In genomic region chr14:69711471-69712216, GRCh38 we compare ENCODE assay signal across 10 cellular contexts. TPM values are rescaled to one million over a fixed set of nuclear protein-coding genes. Genes with fewer than 3 reads are reported as not detected.
DNase-seq lines count a peak whose midpoint lies in the region; ATAC-seq and TF ChIP-seq lines count a peak whose summit lies in the region.
"Had no signal": no experiment of that assay in that cellular context is flagged by ENCODE, and none has a peak within 500 bp of the region (broad histone marks: within the 10 kb centered on the region; RNA-seq: fewer than 3 reads in every experiment).

No MANE protein-coding gene starts in this region.

- no peaks in the 10 kb centered on the region for H3K9me3 Mint-ChIP-seq in natural killer cell treated with Interleukin-12 subunit alpha and Interleukin-12 subunit beta and Interleukin-15 and Interleukin-18, amount 100 ng/mL, for 72 hours

- BruUV-seq in A673 (replicated peaks; lab: Mats Ljungman, UMichigan): no TSS peak

- no peak for TF ChIP-seq CTCF in A673 (conservative IDR thresholded peaks at IDR 0.05; ENCODE audit: low read depth, low read length)

- peaks cover 47% of the 10 kb centered on the region for H3K4me1 ChIP-seq in A673 (ENCODE audit: insufficient read depth, low read length, poor library complexity, severe bottlenecking)

- POLR2A ChIA-PET in A673 (lab: Charles Lee; ENCODE audit: low non-redundant PET): no interaction called here

- H3K27me3 Mint-ChIP-seq in natural killer cell treated with Interleukin-12 subunit alpha and Interleukin-12 subunit beta and Interleukin-15 and Interleukin-18, amount 100 ng/mL, for 72 hours: no peaks in the 10 kb centered on the region

- peaks cover 20% of the 10 kb centered on the region for H3K36me3 Mint-ChIP-seq in natural killer cell treated with Interleukin-12 subunit alpha and Interleukin-12 subunit beta and Interleukin-15 and Interleukin-18, amount 100 ng/mL, for 72 hours

- H3K9me3 ChIP-seq in A673 (ENCODE audit: low read depth, low read length, poor library complexity, severe bottlenecking): no peaks in the 10 kb centered on the region

- H3K27me3 ChIP-seq in A673 (replicated peaks; ENCODE audit: insufficient read depth, low read depth, low read length, poor library complexity): no peaks in the 10 kb centered on the region

- no peak for ATAC-seq in natural killer cell treated with Interleukin-12 subunit alpha and Interleukin-12 subunit beta and Interleukin-15 and Interleukin-18, amount 100 ng/mL, for 72 hours
- ATAC-seq in GM21576 (IDR thresholded peaks at IDR 0.05; ENCODE audit: unreplicated experiment) (no peak), HG03135 (IDR thresholded peaks at IDR 0.05; ENCODE audit: unreplicated experiment) (no peak), GM21367 (IDR thresholded peaks at IDR 0.05; ENCODE audit: unreplicated experiment) (no peak)

- CTCF ChIA-PET in A673 (lab: Charles Lee): no interaction called here

- H3K36me3 ChIP-seq in A673 (ENCODE audit: insufficient read depth, low read length, poor library complexity, severe bottlenecking): no peaks in the 10 kb centered on the region

- no peak overlapping the region for H3K4me3 ChIP-seq in A673 (ENCODE audit: low read depth, low read length, poor library complexity, severe bottlenecking)
- H3K4me3 ChIP-seq: SK-N-MC had no signal

- peak overlapping the region; percentile 34 for H3K4me3 Mint-ChIP-seq in natural killer cell treated with Interleukin-12 subunit alpha and Interleukin-12 subunit beta and Interleukin-15 and Interleukin-18, amount 100 ng/mL, for 72 hours

- intact Hi-C loops in A673 (cut with micrococcal nuclease; ENCODE audit: unreplicated experiment): no loop called here

- H3K27ac ChIP-seq in A673 (ENCODE audit: low read depth, low read length, poor library complexity, severe bottlenecking): peak overlapping the region; percentile 73
- peak overlapping the region; percentile 81 for H3K27ac ChIP-seq in cingulate gyrus (ENCODE audit: low read depth, low read length)
- H3K27ac ChIP-seq: SK-N-MC had no signal

- DNase-seq in A673 (ENCODE audit: low spot score) (no peak), NCI-H1105 (lab: John Stamatoyannopoulos, UW) (peak; percentile 75), SHP77 treated with DMSO at 0.1 percent for 48 hours (lab: John Stamatoyannopoulos, UW) (no peak)
- no peak for DNase-seq in natural killer cell treated with Interleukin-12 subunit alpha and Interleukin-12 subunit beta and Interleukin-15 and Interleukin-18, amount 100 ng/mL, for 72 hours (ENCODE audit: low spot score)
- DNase-seq: DND-41 had no signal

- peak overlapping the region; percentile 100 for H3K27ac Mint-ChIP-seq in natural killer cell treated with Interleukin-12 subunit alpha and Interleukin-12 subunit beta and Interleukin-15 and Interleukin-18, amount 100 ng/mL, for 72 hours

- H3K4me1 Mint-ChIP-seq in natural killer cell treated with Interleukin-12 subunit alpha and Interleukin-12 subunit beta and Interleukin-15 and Interleukin-18, amount 100 ng/mL, for 72 hours (ENCODE audit: low read depth in 2 of 2): peaks cover 68 to 81% of the 10 kb centered on the region in 2 donors

RNA-seq across cellular contexts. Expression of gene SRSF5, which starts 55.3 kb away (rescaled TPM):
- total RNA-seq in A673 (2021): 324 and 338 TPM in 2 replicates
- 100 to 1,000 TPM; 317 to 354 TPM for total RNA-seq in natural killer cell treated with Interleukin-12 subunit alpha and Interleukin-12 subunit beta and Interleukin-15 and Interleukin-18, amount 100 ng/mL, for 72 hours
